11 cellular contexts compared by ENCODE assay signal in genomic region chr9:13278023-13278367, GRCh38. TPM values are rescaled to one million over a fixed set of nuclear protein-coding genes. Genes with fewer than 3 reads are reported as not detected.
DNase-seq lines count a peak whose midpoint lies in the region; ATAC-seq, FAIRE-seq and TF ChIP-seq lines count a peak whose summit lies in the region.
"Had no signal": no experiment of that assay in that cellular context is flagged by ENCODE, and none has a peak within 500 bp of the region (broad histone marks: within the 10 kb centered on the region; RNA-seq: fewer than 3 reads in every experiment).

No MANE protein-coding gene starts in this region.

- no peaks in the 10 kb centered on the region for H3K36me3 ChIP-seq in left ventricle myocardium inferior
- peaks cover 0 to 2% of the 10 kb centered on the region in 2 experiments for H3K36me3 ChIP-seq in endothelial cell of umbilical vein (ENCODE audit: control insufficient read depth in 2 of 2, extremely low read depth in 1 of 2, insufficient read depth in 2 of 2, low read length in 2 of 2)

- H3K4me3 Mint-ChIP-seq in nephron: peak overlapping the region; percentile 93 to 99 (median 99)
- H3K4me3 Mint-ChIP-seq: CD4-positive, CD25-positive, alpha-beta regulatory T cell had no signal

- ATAC-seq in left colon: no peak

- H3K27me3 ChIP-seq in left ventricle myocardium inferior (ENCODE audit: low read depth) (no peaks in the 10 kb centered on the region), endothelial cell of umbilical vein (ENCODE audit: control insufficient read depth in 2 of 2, insufficient read depth in 2 of 2, low read length in 2 of 2) (no peaks in the 10 kb centered on the region)

- peak overlapping the region; percentile 66 for H3K4me2 ChIP-seq in endothelial cell of umbilical vein (ENCODE audit: insufficient read depth, low read length)

- TF ChIP-seq CTCF in left ventricle myocardium inferior (IDR thresholded peaks at IDR 0.05; ENCODE audit: borderline replicate concordance): no peak
- TF ChIP-seq CTCF in endothelial cell of umbilical vein (IDR thresholded peaks at IDR 0.05; ENCODE audit: extremely low read depth in 1 of 2, insufficient read depth in 1 of 2, low read depth in 1 of 2, low read length in 2 of 2): no peak
- no peak for TF ChIP-seq CTCF in nephron (IDR thresholded peaks at IDR 0.05; ENCODE audit: unreplicated experiment in 3 of 3)

- POLR2A ChIA-PET in endothelial cell of umbilical vein (lab: Charles Lee): no interaction called here

- FAIRE-seq in endothelial cell of umbilical vein (lab: Jason Lieb, UNC): peak; percentile 28
- FAIRE-seq: colon had no signal

- H3K4me1 Mint-ChIP-seq in nephron: peaks cover 46% of the 10 kb centered on the region
- H3K4me1 Mint-ChIP-seq: CD4-positive, CD25-positive, alpha-beta regulatory T cell; IgD-negative memory B cell had no signal

- dilution Hi-C loops in endothelial cell of umbilical vein (cut with MboI; ENCODE audit: extremely low pct_ligation_motif_present, low sequenced_read_pairs): no loop called here

- no peaks in the 10 kb centered on the region for H3K9me3 Mint-ChIP-seq in nephron

- peaks cover 53% of the 10 kb centered on the region for H3K79me2 ChIP-seq in endothelial cell of umbilical vein (ENCODE audit: control insufficient read depth, insufficient read depth, low read length)

- no peak for DNase-seq in left ventricle myocardium inferior
- no peak for DNase-seq in cardiac septum (ENCODE audit: low spot score)
- DNase-seq in endothelial cell of umbilical vein (ENCODE audit: low read depth, low spot score): peak; percentile 82
- DNase-seq in NCI-H774 (lab: John Stamatoyannopoulos, UW): no peak
- no peak for DNase-seq in NOMO-1 treated with dmso at 0.1 percent for 144 hours (lab: John Stamatoyannopoulos, UW; ENCODE audit: unreplicated experiment)
- DNase-seq in activated T-cell treated with anti-CD3 and anti-CD28 coated beads, Interleukin-2, amount 50 U/mL, for 48 hours: no peak
- no peak for DNase-seq in left colon
- DNase-seq: CD4-positive, CD25-positive, alpha-beta regulatory T cell had no signal

- peak overlapping the region; percentile 83 for H3K9ac ChIP-seq in endothelial cell of umbilical vein (replicated peaks; ENCODE audit: extremely low read depth, insufficient read depth, low read length)

- peak overlapping the region; percentile 98 to 99 (median 99) for H3K27ac Mint-ChIP-seq in nephron
- H3K27ac Mint-ChIP-seq: CD4-positive, CD25-positive, alpha-beta regulatory T cell; IgD-negative memory B cell had no signal

- TSS peak; percentile 27 for BruUV-seq in endothelial cell of umbilical vein (replicated peaks; lab: Mats Ljungman, UMichigan)

- no peaks in the 10 kb centered on the region for H4K20me1 ChIP-seq in endothelial cell of umbilical vein (replicated peaks; ENCODE audit: control insufficient read depth, extremely low read depth, insufficient read depth, low read length)

- H3K9me1 ChIP-seq in endothelial cell of umbilical vein (replicated peaks; ENCODE audit: control insufficient read depth, extremely low read depth, insufficient read depth, low read length): no peaks in the 10 kb centered on the region

- no peak overlapping the region for H2AFZ ChIP-seq in endothelial cell of umbilical vein (ENCODE audit: low read depth, low read length)

- peaks cover 58% of the 10 kb centered on the region for H3K4me1 ChIP-seq in left ventricle myocardium inferior
- peaks cover 25% of the 10 kb centered on the region for H3K4me1 ChIP-seq in endothelial cell of umbilical vein (ENCODE audit: control insufficient read depth, extremely low read depth, insufficient read depth, low read length)

- TF ChIP-seq POLR2A in endothelial cell of umbilical vein (IDR thresholded peaks at IDR 0.05; ENCODE audit: low read depth, low read length): no peak

- intact Hi-C loops in left ventricle myocardium inferior (cut with micrococcal nuclease) (no loop called here), cardiac septum (cut with DNase I) (loop anchor here (5.0 to 10.0 kb wide), 2 partner anchors 66 to 1077 kb away; no protein-coding TSS in a partner anchor), endothelial cell of umbilical vein (cut with micrococcal nuclease) (loop anchor here (1.0 to 10.0 kb wide), 5 partner anchors 11 to 819 kb away; no protein-coding TSS in a partner anchor), left colon (cut with DNase I, micrococcal nuclease) (no loop called here)

- CTCF ChIA-PET in endothelial cell of umbilical vein (lab: Charles Lee): no interaction called here

- peak overlapping the region; percentile 83 for H3K4me3 ChIP-seq in left ventricle myocardium inferior
- H3K4me3 ChIP-seq in endothelial cell of umbilical vein (replicated peaks in 1 of 3; ENCODE audit: insufficient read depth in 1 of 3, low read depth in 1 of 3, low read length in 3 of 3): peak overlapping the region; percentile 22 to 74 (median 74)

- H3K36me3 Mint-ChIP-seq in nephron (ENCODE audit: low read depth): peaks cover 4% of the 10 kb centered on the region
- H3K36me3 Mint-ChIP-seq: CD4-positive, CD25-positive, alpha-beta regulatory T cell had no signal

- H3K27me3 Mint-ChIP-seq in nephron (ENCODE audit: low read depth): no peaks in the 10 kb centered on the region
- H3K27me3 Mint-ChIP-seq: CD4-positive, CD25-positive, alpha-beta regulatory T cell had no signal

- H3K9me3 ChIP-seq in left ventricle myocardium inferior (replicated peaks) (no peaks in the 10 kb centered on the region), endothelial cell of umbilical vein (replicated peaks; ENCODE audit: control insufficient read depth, insufficient read depth, low read length) (no peaks in the 10 kb centered on the region)

- H3K27ac ChIP-seq in left ventricle myocardium inferior (replicated peaks) (peak overlapping the region; percentile 96), endothelial cell of umbilical vein (ENCODE audit: insufficient read depth, low read depth, low read length) (peak overlapping the region; percentile 91)

TF ChIP-seq in endothelial cell of umbilical vein, 7 proteins besides CTCF, POLR2A, EP300 and RAD21:
- TF ChIP-seq MAX (IDR thresholded peaks at IDR 0.05; ENCODE audit: insufficient read depth, insufficient read length): no peak
- no peak for TF ChIP-seq JUN (IDR thresholded peaks at IDR 0.05; ENCODE audit: borderline replicate concordance, insufficient read depth, insufficient read length, low read depth)
- no peak for TF ChIP-seq POLR2AphosphoS5 (IDR thresholded peaks at IDR 0.05; ENCODE audit: insufficient read depth, low read depth, low read length)
- no peak for TF ChIP-seq MYC (IDR thresholded peaks at IDR 0.05; ENCODE audit: low read depth, low read length)
- TF ChIP-seq GATA2 (IDR thresholded peaks at IDR 0.05; ENCODE audit: insufficient read depth, insufficient read length, low read depth, low read length): peak; percentile 57

RNA-seq across cellular contexts. Expression of gene MPDZ, which starts 1.5 kb away (rescaled TPM):
- total RNA-seq in left ventricle myocardium inferior: 70.7 TPM
- 97.3 TPM for total RNA-seq in cardiac septum
- total RNA-seq in endothelial cell of umbilical vein: 52.3 and 54.4 TPM in 2 replicates
- polyA plus RNA-seq in endothelial cell of umbilical vein: 17.7 and 22.3 TPM in 2 replicates
- 23.1 and 25.7 TPM in 2 replicates for polyA plus RNA-seq in endothelial cell of umbilical vein (2011; cell fraction: cytosol; rRNA removed)
- 135 and 149 TPM in 2 replicates for polyA plus RNA-seq in endothelial cell of umbilical vein (2011; cell fraction: nucleus; rRNA removed)
- polyA plus RNA-seq in endothelial cell of umbilical vein (2012): 34.7 and 37.6 TPM in 2 replicates
- 72.1 and 74.4 TPM in 2 replicates for polyA minus RNA-seq in endothelial cell of umbilical vein
- polyA minus RNA-seq in endothelial cell of umbilical vein (2011; cell fraction: cytosol; rRNA and poly(A)+ RNA removed): 2.4 TPM
- polyA minus RNA-seq in endothelial cell of umbilical vein (2011; cell fraction: nucleus; rRNA and poly(A)+ RNA removed): 108 and 134 TPM in 2 replicates
- 1 to 10 TPM; 3.1 to 8.5 TPM for total RNA-seq in left colon
- polyA plus RNA-seq: CD4-positive, CD25-positive, alpha-beta regulatory T cell; IgD-negative memory B cell had no signal

Comparison
In these comparisons a context has a peak if more than half of its experiments do, and no peak if none do; other contexts are left out.
1. intact Hi-C loops: an anchor here in cardiac septum (5.0 to 10.0 kb wide) and endothelial cell of umbilical vein (1.0 to 10.0 kb wide); none called in left ventricle myocardium inferior and left colon.